Comparison of ENCODE assay signal across 1 cellular context in the genomic region with DNA sequence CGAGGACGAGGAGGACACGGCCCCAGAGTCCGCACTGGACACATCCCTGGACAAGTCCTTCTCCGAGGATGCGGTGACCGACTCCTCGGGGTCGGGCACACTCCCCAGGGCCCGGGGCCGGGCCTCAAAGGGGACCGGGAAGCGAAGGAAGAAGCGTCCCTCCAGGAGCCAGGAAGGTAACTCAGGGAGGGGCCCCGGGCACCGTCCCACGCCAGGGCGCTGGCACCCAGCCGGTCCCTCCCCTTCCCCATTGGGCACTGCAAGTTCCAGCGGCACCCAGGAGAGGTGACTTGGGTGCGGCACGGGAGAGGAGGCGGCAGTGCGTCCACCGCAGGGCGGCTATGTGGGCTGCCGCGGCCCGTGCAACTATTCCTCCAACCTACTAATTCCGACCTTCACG.
TF ChIP-seq lines count a peak whose summit lies in the region.

No MANE protein-coding gene starts in this region.

TF ChIP-seq in HepG2, 621 proteins besides CTCF, POLR2A, EP300 and RAD21:
- peak; percentile 59 for TF ChIP-seq AGO2 (optimal IDR thresholded peaks at IDR 0.05; ENCODE audit: low read depth, low read length)
- TF ChIP-seq RBFOX2 (IDR thresholded peaks at IDR 0.05; ENCODE audit: low read depth, low read length), result 0 out of 2 replicates have a peak, but pooled peaks have one; percentile 34
- TF ChIP-seq ZNF136 (CRISPR knock-in tag; IDR thresholded peaks at IDR 0.05; ENCODE audit: low read depth), result no peak
TF ChIP-seq in HepG2: peak in this region for 2.
